19 cellular contexts compared by ENCODE assay signal in genomic region chr1:19330449-19331135, GRCh38. TPM values are rescaled to one million over a fixed set of nuclear protein-coding genes. Genes with fewer than 3 reads are reported as not detected.
A peak's percentile ranks its signal among the peaks of the same experiment; 100 is the strongest.
DNase-seq lines count a peak whose midpoint lies in the region; ATAC-seq and TF ChIP-seq lines count a peak whose summit lies in the region.
"Had no signal": no experiment of that assay in that cellular context is flagged by ENCODE, and none has a peak within 500 bp of the region (broad histone marks: within the 10 kb centered on the region; RNA-seq: fewer than 3 reads in every experiment).

No MANE protein-coding gene starts in this region.

- no peak overlapping the region for H3K4me3 Mint-ChIP-seq in activated CD4-positive, alpha-beta T cell treated with anti-CD3 and anti-CD28 coated beads, Interleukin-2, amount 10 ng/mL, durations not matched to agents 7 days and 5 days
- no peak overlapping the region for H3K4me3 Mint-ChIP-seq in activated T-helper 1 cell treated with anti-CD3 and anti-CD28 coated beads, Interleukin-12 subunit alpha, Interleukin-12 subunit beta, Interleukin-2, Interleukin-4 antibody, amounts not matched to agents 30 ng/mL and 10 ng/mL and 1 ng/mL, durations not matched to agents 14 hours and 24 hours and 36 hours
- no peak overlapping the region for H3K4me3 Mint-ChIP-seq in endothelial cell (ENCODE audit: unreplicated experiment)
- H3K4me3 Mint-ChIP-seq: CD4-positive, alpha-beta memory T cell had no signal

- H3K9me3 Mint-ChIP-seq in activated CD4-positive, alpha-beta T cell treated with anti-CD3 and anti-CD28 coated beads, Interleukin-2, amount 10 ng/mL, durations not matched to agents 7 days and 5 days, result no peaks in the 10 kb centered on the region
- no peaks in the 10 kb centered on the region for H3K9me3 Mint-ChIP-seq in activated T-helper 1 cell treated with anti-CD3 and anti-CD28 coated beads, Interleukin-12 subunit alpha, Interleukin-12 subunit beta, Interleukin-2, Interleukin-4 antibody, amounts not matched to agents 30 ng/mL and 10 ng/mL and 1 ng/mL, durations not matched to agents 14 hours and 24 hours and 36 hours
- H3K9me3 Mint-ChIP-seq in endothelial cell (ENCODE audit: unreplicated experiment), result no peaks in the 10 kb centered on the region

- no peaks in the 10 kb centered on the region for H3K4me1 Mint-ChIP-seq in activated CD4-positive, alpha-beta T cell treated with anti-CD3 and anti-CD28 coated beads, Interleukin-2, amount 10 ng/mL, durations not matched to agents 7 days and 5 days
- H3K4me1 Mint-ChIP-seq in activated T-helper 1 cell treated with anti-CD3 and anti-CD28 coated beads, Interleukin-12 subunit alpha, Interleukin-12 subunit beta, Interleukin-2, Interleukin-4 antibody, amounts not matched to agents 30 ng/mL and 10 ng/mL and 1 ng/mL, durations not matched to agents 14 hours and 24 hours and 36 hours (ENCODE audit: low read depth), result no peaks in the 10 kb centered on the region
- H3K4me1 Mint-ChIP-seq in endothelial cell (ENCODE audit: unreplicated experiment), result no peaks in the 10 kb centered on the region
- H3K4me1 Mint-ChIP-seq: CD4-positive, alpha-beta memory T cell had no signal

- POLR2A ChIA-PET in activated CD4-positive, alpha-beta T cell treated with anti-CD3 and anti-CD28 coated beads, Interleukin-2, amount 10 ng/mL, durations not matched to agents 7 days and 5 days (lab: Charles Lee), result no interaction called here

- CTCF ChIA-PET in activated CD4-positive, alpha-beta T cell treated with anti-CD3 and anti-CD28 coated beads, Interleukin-2, amount 10 ng/mL, durations not matched to agents 7 days and 5 days (lab: Charles Lee), result interaction anchor here (1.1 kb wide), 1 partner anchor 10 kb away, joined by 3 read pairs; no protein-coding TSS in a partner anchor

- H3K27me3 Mint-ChIP-seq in activated CD4-positive, alpha-beta T cell treated with anti-CD3 and anti-CD28 coated beads, Interleukin-2, amount 10 ng/mL, durations not matched to agents 7 days and 5 days, result no peaks in the 10 kb centered on the region
- no peaks in the 10 kb centered on the region for H3K27me3 Mint-ChIP-seq in activated T-helper 1 cell treated with anti-CD3 and anti-CD28 coated beads, Interleukin-12 subunit alpha, Interleukin-12 subunit beta, Interleukin-2, Interleukin-4 antibody, amounts not matched to agents 30 ng/mL and 10 ng/mL and 1 ng/mL, durations not matched to agents 14 hours and 24 hours and 36 hours (ENCODE audit: insufficient read depth)
- H3K27me3 Mint-ChIP-seq in endothelial cell (ENCODE audit: unreplicated experiment), result peaks cover 8% of the 10 kb centered on the region
- H3K27me3 Mint-ChIP-seq: CD4-positive, alpha-beta memory T cell had no signal

- ATAC-seq in HG03108 (IDR thresholded peaks at IDR 0.05; ENCODE audit: unreplicated experiment), result no peak
- ATAC-seq: Panc1 had no signal

- TF ChIP-seq CTCF in endothelial cell (IDR thresholded peaks at IDR 0.05; ENCODE audit: unreplicated experiment), result no peak

- H3K36me3 Mint-ChIP-seq in activated CD4-positive, alpha-beta T cell treated with anti-CD3 and anti-CD28 coated beads, Interleukin-2, amount 10 ng/mL, durations not matched to agents 7 days and 5 days (ENCODE audit: low read depth), result no peaks in the 10 kb centered on the region
- H3K36me3 Mint-ChIP-seq in activated T-helper 1 cell treated with anti-CD3 and anti-CD28 coated beads, Interleukin-12 subunit alpha, Interleukin-12 subunit beta, Interleukin-2, Interleukin-4 antibody, amounts not matched to agents 30 ng/mL and 10 ng/mL and 1 ng/mL, durations not matched to agents 14 hours and 24 hours and 36 hours (ENCODE audit: low read depth), result no peaks in the 10 kb centered on the region
- peaks cover 11% of the 10 kb centered on the region for H3K36me3 Mint-ChIP-seq in endothelial cell (ENCODE audit: low read depth, unreplicated experiment)

- intact Hi-C loops in activated T-helper 1 cell treated with anti-CD3 and anti-CD28 coated beads, Interleukin-12 subunit alpha, Interleukin-12 subunit beta, Interleukin-2, Interleukin-4 antibody, amounts not matched to agents 30 ng/mL and 10 ng/mL and 1 ng/mL, durations not matched to agents 14 hours and 24 hours and 36 hours (cut with micrococcal nuclease), result no loop called here

- peak overlapping the region; percentile 50 for H3K27ac Mint-ChIP-seq in activated CD4-positive, alpha-beta T cell treated with anti-CD3 and anti-CD28 coated beads, Interleukin-2, amount 10 ng/mL, durations not matched to agents 7 days and 5 days
- H3K27ac Mint-ChIP-seq in activated T-helper 1 cell treated with anti-CD3 and anti-CD28 coated beads, Interleukin-12 subunit alpha, Interleukin-12 subunit beta, Interleukin-2, Interleukin-4 antibody, amounts not matched to agents 30 ng/mL and 10 ng/mL and 1 ng/mL, durations not matched to agents 14 hours and 24 hours and 36 hours, result peak overlapping the region; percentile 29
- peak overlapping the region; percentile 84 for H3K27ac Mint-ChIP-seq in endothelial cell (ENCODE audit: unreplicated experiment)

- no peak for DNase-seq in activated CD4-positive, alpha-beta T cell treated with anti-CD3 and anti-CD28 coated beads, Interleukin-2, amount 10 ng/mL, durations not matched to agents 7 days and 5 days
- no peak for DNase-seq in activated CD4-positive, alpha-beta T cell treated with anti-CD3 and anti-CD28 coated beads for 48 hours
- no peak for DNase-seq in activated T-helper 1 cell treated with anti-CD3 and anti-CD28 coated beads, Interleukin-12 subunit alpha, Interleukin-12 subunit beta, Interleukin-2, Interleukin-4 antibody, amounts not matched to agents 30 ng/mL and 10 ng/mL and 1 ng/mL, durations not matched to agents 14 hours and 24 hours and 36 hours (ENCODE audit: low spot score)
- DNase-seq in endothelial cell (ENCODE audit: low spot score) (no peak), NCI-H2081 (lab: John Stamatoyannopoulos, UW) (no peak), activated gamma-delta T cell (lab: John Stamatoyannopoulos, UW) (no peak), HPDE6-E6E7 (ENCODE audit: extremely low spot score) (no peak)
- DNase-seq: BE2C; CD4-positive, alpha-beta memory T cell; DMS79; GM23248; HCEC 1CT; MG63; NCI-H1092; NCI-H146; NCI-H2081 treated with DMSO at 0.1 percent for 48 hours; NCI-H2227 treated with DMSO at 0.1 percent for 48 hours had no signal

RNA-seq across cellular contexts. Expression of gene SLC66A1, which starts 18.5 kb away (rescaled TPM):
- 1 to 10 TPM; 4.9 to 5.3 TPM for total RNA-seq in activated CD4-positive, alpha-beta T cell treated with anti-CD3 and anti-CD28 coated beads, Interleukin-2, amount 10 ng/mL, durations not matched to agents 7 days and 5 days
- total RNA-seq in activated T-helper 1 cell treated with anti-CD3 and anti-CD28 coated beads, Interleukin-12 subunit alpha, Interleukin-12 subunit beta, Interleukin-2, Interleukin-4 antibody, amounts not matched to agents 30 ng/mL and 10 ng/mL and 1 ng/mL, durations not matched to agents 14 hours and 24 hours and 36 hours, result 9.9 and 12.0 TPM in 2 replicates
- total RNA-seq in endothelial cell (ENCODE audit: unreplicated experiment), result 22.6 TPM

RNA-seq across cellular contexts. Expression of gene AKR7A2, which starts 18.6 kb away (rescaled TPM):
- total RNA-seq in activated CD4-positive, alpha-beta T cell treated with anti-CD3 and anti-CD28 coated beads, Interleukin-2, amount 10 ng/mL, durations not matched to agents 7 days and 5 days, result 10 to 100 TPM; 45.4 to 45.8 TPM
- total RNA-seq in activated T-helper 1 cell treated with anti-CD3 and anti-CD28 coated beads, Interleukin-12 subunit alpha, Interleukin-12 subunit beta, Interleukin-2, Interleukin-4 antibody, amounts not matched to agents 30 ng/mL and 10 ng/mL and 1 ng/mL, durations not matched to agents 14 hours and 24 hours and 36 hours, result 30.0 and 31.1 TPM in 2 replicates
- 34.1 TPM for total RNA-seq in endothelial cell (ENCODE audit: unreplicated experiment)

RNA-seq across cellular contexts. Expression of gene AKR7A3, which starts 42.0 kb away (rescaled TPM):
- total RNA-seq in activated CD4-positive, alpha-beta T cell treated with anti-CD3 and anti-CD28 coated beads, Interleukin-2, amount 10 ng/mL, durations not matched to agents 7 days and 5 days, result under 1 TPM; 0.52 to 0.62 TPM
- 1.2 and 1.7 TPM in 2 replicates for total RNA-seq in activated T-helper 1 cell treated with anti-CD3 and anti-CD28 coated beads, Interleukin-12 subunit alpha, Interleukin-12 subunit beta, Interleukin-2, Interleukin-4 antibody, amounts not matched to agents 30 ng/mL and 10 ng/mL and 1 ng/mL, durations not matched to agents 14 hours and 24 hours and 36 hours
- total RNA-seq in endothelial cell (ENCODE audit: unreplicated experiment), result 1.1 TPM

Comparison
In these comparisons a context has a peak if more than half of its experiments do, and no peak if none do; other contexts are left out.
1. H3K27ac Mint-ChIP-seq: peak in every context shown above with its lines; median percentile 84 in endothelial cell; 50 in activated CD4-positive, alpha-beta T cell treated with anti-CD3 and anti-CD28 coated beads, Interleukin-2, amount 10 ng/mL, durations not matched to agents 7 days and 5 days; 29 in activated T-helper 1 cell treated with anti-CD3 and anti-CD28 coated beads, Interleukin-12 subunit alpha, Interleukin-12 subunit beta, Interleukin-2, Interleukin-4 antibody, amounts not matched to agents 30 ng/mL and 10 ng/mL and 1 ng/mL, durations not matched to agents 14 hours and 24 hours and 36 hours.